In genomic region chr9:86354048-86354881, GRCh38 we compare ENCODE assay signal across 8 cellular contexts. TPM values are rescaled to one million over a fixed set of nuclear protein-coding genes. Genes with fewer than 3 reads are reported as not detected.
DNase-seq lines count a peak whose midpoint lies in the region; ATAC-seq and TF ChIP-seq lines count a peak whose summit lies in the region.

TSS of gene TUT7 (minus strand) at chr9:86354410. CDS start at chr9:86353199, 1,211 bp downstream.

- peak within 1 kb of the TSS; percentile 98 for H3K4me3 ChIP-seq in iPS-18c (ENCODE audit: insufficient read depth, low read depth, low read length)
- H3K4me3 ChIP-seq in skeletal muscle tissue (ENCODE audit: low read length in 3 of 3), result peak within 1 kb of the TSS; percentile 83 to 99 (median 99)

- no peaks in the 10 kb centered on the region for H3K27me3 ChIP-seq in skeletal muscle tissue (ENCODE audit: control insufficient read depth in 3 of 3, insufficient read depth in 3 of 3, low read length in 3 of 3)

- peaks cover 18 to 25% (median 23%) of the 10 kb centered on the region in 3 donors for H3K4me1 ChIP-seq in skeletal muscle tissue (ENCODE audit: control insufficient read depth in 3 of 3, insufficient read depth in 3 of 3, low read length in 3 of 3)

- peak within 1 kb of the TSS; percentile 94 for H3K27ac ChIP-seq in VCaP
- H3K27ac ChIP-seq in skeletal muscle tissue (ENCODE audit: low read depth, low read length), result peak within 1 kb of the TSS; percentile 92

- TF ChIP-seq CTCF in VCaP (conservative IDR thresholded peaks at IDR 0.05), result no peak

- H3K9me3 ChIP-seq in iPS-18c (ENCODE audit: control insufficient read depth, insufficient read depth, low read length) (no peaks in the 10 kb centered on the region), skeletal muscle tissue (ENCODE audit: control insufficient read depth in 3 of 3, low read length in 3 of 3) (no peaks in the 10 kb centered on the region)

- in situ Hi-C loops in ACHN (cut with HindIII; ENCODE audit: low pct_ligation_motif_present, low pct_unique_long_range_greater_than_20kb, low sequenced_read_pairs), result no loop called here
- in situ Hi-C loops in T47D (cut with HindIII; ENCODE audit: low pct_unique_long_range_greater_than_20kb, low sequenced_read_pairs), result no loop called here

- ATAC-seq in GM18870 (IDR thresholded peaks at IDR 0.05; ENCODE audit: unreplicated experiment) (peak; percentile 72), HG03108 (IDR thresholded peaks at IDR 0.05; ENCODE audit: unreplicated experiment) (peak; percentile 76)

- no peaks in the 10 kb centered on the region for H3K36me3 ChIP-seq in skeletal muscle tissue (ENCODE audit: control insufficient read depth in 3 of 3, insufficient read depth in 3 of 3, low read length in 3 of 3)

- peak within 1 kb of the TSS; percentile 97 to 99 (median 98) for H3K9ac ChIP-seq in skeletal muscle tissue (ENCODE audit: low read depth in 1 of 3, low read length in 3 of 3)

- DNase-seq in ACHN (peak; percentile 95), NCI-H2171 treated with DMSO at 0.1 percent for 48 hours (lab: John Stamatoyannopoulos, UW) (peak; percentile 93), T47D (ENCODE audit: low read depth in 1 of 2, low spot score in 1 of 2) (peak; percentile 75 to 96)

RNA-seq across cellular contexts. Expression of gene TUT7, which starts in this region (rescaled TPM):
- total RNA-seq in skeletal muscle tissue, result 24.0 TPM

Comparison
In these comparisons a context has a peak if more than half of its experiments do, and no peak if none do; other contexts are left out.
1. Peak in every context shown above with its lines: DNase-seq, ATAC-seq, H3K4me3 ChIP-seq and H3K27ac ChIP-seq.